24 cellular contexts compared by ENCODE assay signal in genomic region chr3:146241523-146242240, GRCh38. TPM values are rescaled to one million over a fixed set of nuclear protein-coding genes. Genes with fewer than 3 reads are reported as not detected.
A peak's percentile ranks its signal among the peaks of the same experiment; 100 is the strongest.
DNase-seq lines count a peak whose midpoint lies in the region; ATAC-seq and TF ChIP-seq lines count a peak whose summit lies in the region.
"Had no signal": no experiment of that assay in that cellular context is flagged by ENCODE, and none has a peak within 500 bp of the region (broad histone marks: within the 10 kb centered on the region; RNA-seq: fewer than 3 reads in every experiment).

No MANE protein-coding gene starts in this region.

- TF ChIP-seq POLR2A in heart left ventricle (IDR thresholded peaks at IDR 0.05), result no peak
- peak in 1 of 2 donors; percentile 33 for TF ChIP-seq POLR2A in tibial nerve (IDR thresholded peaks at IDR 0.05)

- WGBS in heart left ventricle, 4 donors, result 79 to 87% (median 84%) methylated on average over 9 of the region's 9 CpGs
- WGBS in tibial nerve, 2 donors, result 62 to 67% methylated on average over 9 of the region's 9 CpGs

- no peak overlapping the region for H3K27ac Mint-ChIP-seq in activated CD8-positive, alpha-beta memory T cell treated with anti-CD3 and anti-CD28 coated beads, Interleukin-2, amount 10 ng/mL, durations not matched to agents 7 days and 5 days
- H3K27ac Mint-ChIP-seq: activated CD4-positive, alpha-beta memory T cell treated with anti-CD3 and anti-CD28 coated beads, Interleukin-2, amount 10 ng/mL, durations not matched to agents 7 days and 5 days; HFFc6; WTC11 had no signal

- CTCF ChIA-PET in activated CD8-positive, alpha-beta memory T cell treated with anti-CD3 and anti-CD28 coated beads, Interleukin-2, amount 10 ng/mL, durations not matched to agents 7 days and 5 days (lab: Charles Lee), result no interaction called here
- CTCF ChIA-PET in HEK293T (lab: Yijun Ruan, JAX), result no interaction called here

- no peak for TF ChIP-seq CTCF in heart left ventricle (IDR thresholded peaks at IDR 0.05)
- no peak for TF ChIP-seq CTCF in left ventricle myocardium inferior (IDR thresholded peaks at IDR 0.05; ENCODE audit: borderline replicate concordance)
- no peak for TF ChIP-seq CTCF in tibial nerve (IDR thresholded peaks at IDR 0.05)

- no peaks in the 10 kb centered on the region for H3K4me1 Mint-ChIP-seq in activated CD8-positive, alpha-beta memory T cell treated with anti-CD3 and anti-CD28 coated beads, Interleukin-2, amount 10 ng/mL, durations not matched to agents 7 days and 5 days
- H3K4me1 Mint-ChIP-seq: activated CD4-positive, alpha-beta memory T cell treated with anti-CD3 and anti-CD28 coated beads, Interleukin-2, amount 10 ng/mL, durations not matched to agents 7 days and 5 days; neural crest cell; WTC11 had no signal

- DNase-seq in heart left ventricle (peak in 1 of 5 donors; percentile 34), left ventricle myocardium inferior (no peak), dermis blood vessel endothelial cell (peak; percentile 86), iris pigment epithelial cell (ENCODE audit: low read depth) (peak; percentile 82), tibial nerve (ENCODE audit: low spot score in 2 of 2) (no peak), HEK293T (ENCODE audit: extremely low spot score) (no peak), NCI-H526 treated with DMSO at 0.1 percent for 48 hours (lab: John Stamatoyannopoulos, UW) (no peak)
- DNase-seq in activated CD8-positive, alpha-beta memory T cell treated with anti-CD3 and anti-CD28 coated beads, Interleukin-2, amount 10 ng/mL, durations not matched to agents 7 days and 5 days, result no peak
- DNase-seq: activated CD4-positive, alpha-beta memory T cell treated with anti-CD3 and anti-CD28 coated beads, Interleukin-2, amount 10 ng/mL, durations not matched to agents 7 days and 5 days; colonic mucosa; HFFc6; left colon; mucosa of descending colon; NCI-H1048; NCI-H2081 treated with DMSO at 0.1 percent for 48 hours; spleen; stimulated activated CD4-positive, alpha-beta T cell treated with anti-CD3 and anti-CD28 coated beads, Interleukin-4, amount 100 ng/mL, for 4 hours; stomach; T-helper 9 cell had no signal

- H3K4me1 ChIP-seq in heart left ventricle, result peaks cover 0 to 7% (median 0%) of the 10 kb centered on the region in 12 donors
- peaks cover 4% of the 10 kb centered on the region for H3K4me1 ChIP-seq in left ventricle myocardium inferior
- H3K4me1 ChIP-seq in tibial nerve, result peaks cover 0 to 45% (median 2%) of the 10 kb centered on the region in 4 donors
- H3K4me1 ChIP-seq: colonic mucosa, spleen had no signal

- POLR2A ChIA-PET in HEK293T (lab: Yijun Ruan, JAX), result no interaction called here

- H3K27ac ChIP-seq in heart left ventricle (peak overlapping the region in 6 of 12 donors; percentile 29 to 92 (median 66)), left ventricle myocardium inferior (replicated peaks) (no peak overlapping the region), tibial nerve (peak overlapping the region in 3 of 4 donors; percentile 57 to 81 (median 75))
- H3K27ac ChIP-seq: C4-2B, colonic mucosa, spleen, stomach had no signal

- H3K27me3 ChIP-seq in heart left ventricle (no peaks in the 10 kb centered on the region), left ventricle myocardium inferior (ENCODE audit: low read depth) (no peaks in the 10 kb centered on the region), tibial nerve (no peaks in the 10 kb centered on the region)
- H3K27me3 ChIP-seq: adrenal gland, colonic mucosa, spleen, stomach had no signal

- H3K4me3 ChIP-seq in heart left ventricle (no peak overlapping the region), left ventricle myocardium inferior (no peak overlapping the region), tibial nerve (no peak overlapping the region)
- H3K4me3 ChIP-seq: adrenal gland, colonic mucosa, mucosa of descending colon, spleen, stomach had no signal

- peak; percentile 6 to 21 for TF ChIP-seq EP300 in tibial nerve (IDR thresholded peaks at IDR 0.05)

- peaks cover 2% of the 10 kb centered on the region for H3K9me3 Mint-ChIP-seq in activated CD8-positive, alpha-beta memory T cell treated with anti-CD3 and anti-CD28 coated beads, Interleukin-2, amount 10 ng/mL, durations not matched to agents 7 days and 5 days (ENCODE audit: low read depth)

- no peaks in the 10 kb centered on the region for H3K27me3 Mint-ChIP-seq in activated CD8-positive, alpha-beta memory T cell treated with anti-CD3 and anti-CD28 coated beads, Interleukin-2, amount 10 ng/mL, durations not matched to agents 7 days and 5 days

- H3K4me3 Mint-ChIP-seq in activated CD8-positive, alpha-beta memory T cell treated with anti-CD3 and anti-CD28 coated beads, Interleukin-2, amount 10 ng/mL, durations not matched to agents 7 days and 5 days, result no peak overlapping the region
- H3K4me3 Mint-ChIP-seq: activated CD4-positive, alpha-beta memory T cell treated with anti-CD3 and anti-CD28 coated beads, Interleukin-2, amount 10 ng/mL, durations not matched to agents 7 days and 5 days; HFFc6; neural crest cell; WTC11 had no signal

- H3K36me3 ChIP-seq in heart left ventricle (no peaks in the 10 kb centered on the region), left ventricle myocardium inferior (no peaks in the 10 kb centered on the region), tibial nerve (peaks cover 0 to 24% (median 0%) of the 10 kb centered on the region in 3 donors)
- H3K36me3 ChIP-seq: adrenal gland, colonic mucosa, spleen, stomach had no signal

- H3K9me3 ChIP-seq in heart left ventricle, result peaks cover 0 to 41% (median 15%) of the 10 kb centered on the region in 12 donors
- peaks cover 48% of the 10 kb centered on the region for H3K9me3 ChIP-seq in left ventricle myocardium inferior (replicated peaks)
- H3K9me3 ChIP-seq in tibial nerve, result peaks cover 0 to 24% (median 11%) of the 10 kb centered on the region in 4 donors
- H3K9me3 ChIP-seq: colonic mucosa had no signal

- no peaks in the 10 kb centered on the region for H3K36me3 Mint-ChIP-seq in activated CD8-positive, alpha-beta memory T cell treated with anti-CD3 and anti-CD28 coated beads, Interleukin-2, amount 10 ng/mL, durations not matched to agents 7 days and 5 days

- ATAC-seq in heart left ventricle, result peak; percentile 68 to 95 (median 78)
- no peak for ATAC-seq in activated CD8-positive, alpha-beta memory T cell treated with anti-CD3 and anti-CD28 coated beads, Interleukin-2, amount 10 ng/mL, durations not matched to agents 7 days and 5 days
- ATAC-seq: left colon, mucosa of descending colon, SK-N-SH treated with all-trans-retinoic acid at 6 μM for 48 hours, WTC11 had no signal

- intact Hi-C loops in heart left ventricle (cut with DNase I), result no loop called here
- intact Hi-C loops in left ventricle myocardium inferior (cut with micrococcal nuclease), result no loop called here

TF ChIP-seq in HEK293T, 16 proteins besides CTCF, POLR2A, EP300 and RAD21:
- TF ChIP-seq ELF4 (IDR thresholded peaks at IDR 0.05), result no peak
- TF ChIP-seq SUZ12 (IDR thresholded peaks at IDR 0.05), result no peak
- TF ChIP-seq ZNF384 (IDR thresholded peaks at IDR 0.05), result no peak
- TF ChIP-seq SP1 (IDR thresholded peaks at IDR 0.05), result no peak
- TF ChIP-seq TARDBP (IDR thresholded peaks at IDR 0.05), result no peak
- no peak for TF ChIP-seq FOXK2 (IDR thresholded peaks at IDR 0.05)
- TF ChIP-seq L3MBTL2 (conservative IDR thresholded peaks at IDR 0.05), result no peak
- no peak for TF ChIP-seq PKNOX1 (IDR thresholded peaks at IDR 0.05)
- TF ChIP-seq NFRKB (IDR thresholded peaks at IDR 0.05), result no peak
- no peak for TF ChIP-seq LEF1 (IDR thresholded peaks at IDR 0.05; ENCODE audit: borderline replicate concordance)
- no peak for TF ChIP-seq BHLHE40 (IDR thresholded peaks at IDR 0.05; ENCODE audit: borderline replicate concordance)
- no peak for TF ChIP-seq HDGF (IDR thresholded peaks at IDR 0.05; ENCODE audit: borderline replicate concordance)
- no peak for TF ChIP-seq FOXM1 (IDR thresholded peaks at IDR 0.05; ENCODE audit: borderline replicate concordance)
- TF ChIP-seq ARNT (IDR thresholded peaks at IDR 0.05), result no peak
- no peak for TF ChIP-seq FOXA1 (IDR thresholded peaks at IDR 0.05)
- no peak for TF ChIP-seq CTBP1 (IDR thresholded peaks at IDR 0.05; ENCODE audit: borderline replicate concordance)
TF ChIP-seq in HEK293T: peak in this region for 0.

RNA-seq across cellular contexts. Expression of gene PLSCR4, which starts 9.2 kb away (rescaled TPM):
- total RNA-seq in heart left ventricle, result 10 to 100 TPM in 6 of 9 donors, 1 to 10 TPM in 3; 6.2 to 36.3 (median 13.8) TPM
- polyA plus RNA-seq in heart left ventricle, result 1 to 10 TPM; 4.0 to 6.0 TPM
- total RNA-seq in left ventricle myocardium inferior, result 12.1 TPM
- total RNA-seq in dermis blood vessel endothelial cell, result 655 and 677 TPM in 2 replicates
- total RNA-seq in tibial nerve, result 100 to 1,000 TPM in 3 of 4 donors, 10 to 100 TPM in 1; 85.8 to 217 (median 128) TPM
- total RNA-seq in activated CD8-positive, alpha-beta memory T cell treated with anti-CD3 and anti-CD28 coated beads, Interleukin-2, amount 10 ng/mL, durations not matched to agents 7 days and 5 days, result not detected

Comparison
In these comparisons a context has a peak if more than half of its experiments do, and no peak if none do; other contexts are left out.
1. DNase-seq: peak in dermis blood vessel endothelial cell (single experiment) and iris pigment epithelial cell (single experiment); none in left ventricle myocardium inferior (single experiment), tibial nerve (0 of 2), activated CD8-positive, alpha-beta memory T cell treated with anti-CD3 and anti-CD28 coated beads, Interleukin-2, amount 10 ng/mL, durations not matched to agents 7 days and 5 days (single experiment), HEK293T (single experiment) and NCI-H526 treated with DMSO at 0.1 percent for 48 hours (single experiment).
2. RNA of gene PLSCR4, which starts 9.2 kb away (total RNA-seq): 655 to 677 TPM in dermis blood vessel endothelial cell, 85.8 to 217 TPM in tibial nerve, 6.2 to 36.3 TPM in heart left ventricle and 12.1 TPM in left ventricle myocardium inferior (single experiment); not detected in activated CD8-positive, alpha-beta memory T cell treated with anti-CD3 and anti-CD28 coated beads, Interleukin-2, amount 10 ng/mL, durations not matched to agents 7 days and 5 days; every median in the first group is over 4 times any median in the second.